In genomic region chr9:76704601-76705204, GRCh38 we compare ENCODE assay signal across 8 cellular contexts. TPM values are rescaled to one million over a fixed set of nuclear protein-coding genes. Genes with fewer than 3 reads are reported as not detected.
DNase-seq lines count a peak whose midpoint lies in the region; ATAC-seq and TF ChIP-seq lines count a peak whose summit lies in the region.

No MANE protein-coding gene starts in this region.

- no peak for ATAC-seq in HG02852 (IDR thresholded peaks at IDR 0.05; ENCODE audit: unreplicated experiment)

- peak; percentile 73 for DNase-seq in DMS 273 (lab: John Stamatoyannopoulos, UW; ENCODE audit: unreplicated experiment)
- DNase-seq in HPDE6-E6E7 (ENCODE audit: extremely low spot score): peak; percentile 35
- DNase-seq in NCI-H82 (lab: John Stamatoyannopoulos, UW): peak; percentile 84
- peak; percentile 43 for DNase-seq in central memory CD4-positive, alpha-beta T cell
- DNase-seq in kidney tubule cell (ENCODE audit: low spot score): peak; percentile 83
- no peak for DNase-seq in tibial nerve (ENCODE audit: low spot score in 2 of 2)
- DNase-seq in activated CD4-positive, alpha-beta T cell treated with anti-CD3 and anti-CD28 coated beads, Interleukin-2, amount 50 U/mL, for 1 hour: no peak

- no peak for TF ChIP-seq POLR2A in tibial nerve (IDR thresholded peaks at IDR 0.05)

- no peaks in the 10 kb centered on the region for H3K9me3 ChIP-seq in tibial nerve

- H3K4me3 ChIP-seq in tibial nerve: no peak overlapping the region

- H3K4me1 ChIP-seq in tibial nerve: no peaks in the 10 kb centered on the region

- peak; percentile 35 to 88 (median 49) for TF ChIP-seq CTCF in tibial nerve (IDR thresholded peaks at IDR 0.05)

- H3K27ac ChIP-seq in tibial nerve: no peak overlapping the region

- TF ChIP-seq EP300 in tibial nerve (IDR thresholded peaks at IDR 0.05): no peak

- 17 to 24% methylated on average over 9 of the region's 9 CpGs for WGBS in tibial nerve, 2 donors

- H3K27me3 ChIP-seq in tibial nerve: no peaks in the 10 kb centered on the region

- H3K36me3 ChIP-seq in tibial nerve: no peaks in the 10 kb centered on the region

RNA-seq across cellular contexts. Expression of gene PCA3, which starts 59.5 kb away (rescaled TPM):
- under 1 TPM in 1 of 4 donors, not detected in 3; under 0.01 TPM for total RNA-seq in tibial nerve

Comparison
In these comparisons a context has a peak if more than half of its experiments do, and no peak if none do; other contexts are left out.
1. DNase-seq: peak in DMS 273 (single experiment), HPDE6-E6E7 (single experiment), NCI-H82 (single experiment), central memory CD4-positive, alpha-beta T cell (single experiment) and kidney tubule cell (single experiment); none in tibial nerve (0 of 2) and activated CD4-positive, alpha-beta T cell treated with anti-CD3 and anti-CD28 coated beads, Interleukin-2, amount 50 U/mL, for 1 hour (single experiment).